ENCODE assay signal across 16 cellular contexts in genomic region chr3:147812186-147812911, GRCh38.
DNase-seq lines count a peak whose midpoint lies in the region; ATAC-seq and TF ChIP-seq lines count a peak whose summit lies in the region.
"Had no signal": no experiment of that assay in that cellular context is flagged by ENCODE, and none has a peak within 500 bp of the region (broad histone marks: within the 10 kb centered on the region; RNA-seq: fewer than 3 reads in every experiment).

No MANE protein-coding gene starts in this region.

- H3K9me3 ChIP-seq in left ventricle myocardium inferior (replicated peaks) = no peaks in the 10 kb centered on the region
- no peaks in the 10 kb centered on the region for H3K9me3 ChIP-seq in subcutaneous abdominal adipose tissue (ENCODE audit: control insufficient read depth in 5 of 5, low read length in 5 of 5)
- H3K9me3 ChIP-seq: A549, BLaER1, HAP-1 had no signal

- H3K9ac ChIP-seq in subcutaneous abdominal adipose tissue (ENCODE audit: low read length in 5 of 5) = no peak overlapping the region
- H3K9ac ChIP-seq: BLaER1 had no signal

- H3K4me1 ChIP-seq in left ventricle myocardium inferior = peaks cover 12% of the 10 kb centered on the region
- H3K4me1 ChIP-seq in subcutaneous abdominal adipose tissue (ENCODE audit: control insufficient read depth in 5 of 5, insufficient read depth in 5 of 5, low read length in 5 of 5) = peaks cover 0 to 7% (median 0%) of the 10 kb centered on the region in 5 donors
- H3K4me1 ChIP-seq: A549, BLaER1, HAP-1 had no signal

- H3K27ac ChIP-seq in left ventricle myocardium inferior (replicated peaks) (peak overlapping the region; percentile 56), subcutaneous abdominal adipose tissue (ENCODE audit: low read depth, low read length) (peak overlapping the region; percentile 1)
- H3K27ac ChIP-seq: 22Rv1, A549, BLaER1 had no signal

- H3K36me3 ChIP-seq in left ventricle myocardium inferior (no peaks in the 10 kb centered on the region), subcutaneous abdominal adipose tissue (ENCODE audit: control insufficient read depth in 5 of 5, insufficient read depth in 5 of 5, low read length in 5 of 5) (no peaks in the 10 kb centered on the region)
- H3K36me3 ChIP-seq: BLaER1, HAP-1 had no signal

- intact Hi-C loops in left ventricle myocardium inferior (cut with micrococcal nuclease) = no loop called here
- intact Hi-C loops in Right ventricle myocardium superior (cut with DNase I) = no loop called here

- DNase-seq in left ventricle myocardium inferior (no peak), Right ventricle myocardium superior (no peak), choroid plexus epithelial cell (ENCODE audit: low read depth) (peak; percentile 34), fibroblast of pulmonary artery (ENCODE audit: low read depth) (peak; percentile 6)
- DNase-seq: Calu3; CD4-positive, alpha-beta memory T cell; DMS79 treated with DMSO at 0.1 percent for 48 hours had no signal

- H3K4me3 ChIP-seq in left ventricle myocardium inferior (no peak overlapping the region), choroid plexus epithelial cell (ENCODE audit: low read depth, low read length) (no peak overlapping the region), fibroblast of pulmonary artery (replicated peaks; ENCODE audit: low read depth, low read length) (no peak overlapping the region), subcutaneous abdominal adipose tissue (ENCODE audit: low read depth in 1 of 5, low read length in 5 of 5) (no peak overlapping the region)
- H3K4me3 ChIP-seq: A549, BLaER1, GM12878, HAP-1 had no signal

- no peak for TF ChIP-seq CTCF in left ventricle myocardium inferior (IDR thresholded peaks at IDR 0.05; ENCODE audit: borderline replicate concordance)
- TF ChIP-seq CTCF in choroid plexus epithelial cell (conservative IDR thresholded peaks at IDR 0.05; ENCODE audit: low read depth, low read length) = no peak
- no peak for TF ChIP-seq CTCF in fibroblast of pulmonary artery (IDR thresholded peaks at IDR 0.05; ENCODE audit: low read length, missing control alignments)

- no peaks in the 10 kb centered on the region for H3K27me3 ChIP-seq in left ventricle myocardium inferior (ENCODE audit: low read depth)
- H3K27me3 ChIP-seq in subcutaneous abdominal adipose tissue (ENCODE audit: control insufficient read depth in 5 of 5, insufficient read depth in 4 of 5, low read length in 5 of 5) = no peaks in the 10 kb centered on the region
- H3K27me3 ChIP-seq: BLaER1 had no signal

- ATAC-seq in Right ventricle myocardium superior (ENCODE audit: poor library complexity) (no peak), HG03439 (IDR thresholded peaks at IDR 0.05; ENCODE audit: unreplicated experiment) (no peak), esophagus mucosa (no peak), HG02970 (IDR thresholded peaks at IDR 0.05; ENCODE audit: low FRiP score, unreplicated experiment) (no peak)
- ATAC-seq: A549, GM12878 had no signal

Comparison
In these comparisons a context has a peak if more than half of its experiments do, and no peak if none do; other contexts are left out.
1. DNase-seq: peak in choroid plexus epithelial cell (single experiment) and fibroblast of pulmonary artery (single experiment); none in left ventricle myocardium inferior (single experiment) and Right ventricle myocardium superior (single experiment).